In genomic region chr7:117048114-117048853, GRCh38 we compare ENCODE assay signal across 17 cellular contexts.
DNase-seq lines count a peak whose midpoint lies in the region; ATAC-seq and TF ChIP-seq lines count a peak whose summit lies in the region.
"Had no signal": no experiment of that assay in that cellular context is flagged by ENCODE, and none has a peak within 500 bp of the region (broad histone marks: within the 10 kb centered on the region; RNA-seq: fewer than 3 reads in every experiment).

No MANE protein-coding gene starts in this region.

- H3K27me3 Mint-ChIP-seq in activated T-cell treated with anti-CD3 and anti-CD28 coated beads, Interleukin-2, amount 50 U/mL, for 4 hours (ENCODE audit: low read depth), result no peaks in the 10 kb centered on the region
- peaks cover 0 to 34% (median 0%) of the 10 kb centered on the region in 5 donors for H3K27me3 Mint-ChIP-seq in naive thymus-derived CD4-positive, alpha-beta T cell

- peak overlapping the region; percentile 19 for H3K4me3 Mint-ChIP-seq in activated T-cell treated with anti-CD3 and anti-CD28 coated beads, Interleukin-2, amount 50 U/mL, for 4 hours
- H3K4me3 Mint-ChIP-seq in naive thymus-derived CD4-positive, alpha-beta T cell, result peak overlapping the region; percentile 54 to 86 (median 70)

- no peaks in the 10 kb centered on the region for H3K27me3 ChIP-seq in naive thymus-derived CD4-positive, alpha-beta T cell (ENCODE audit: control insufficient read depth in 2 of 2, insufficient read depth in 2 of 2, low read length in 2 of 2)
- no peaks in the 10 kb centered on the region for H3K27me3 ChIP-seq in heart right ventricle
- H3K27me3 ChIP-seq: upper lobe of right lung had no signal

- no peak overlapping the region for H3K27ac ChIP-seq in HEK293 (ENCODE audit: extremely low read depth, low read depth, low read length)
- peak overlapping the region; percentile 85 for H3K27ac ChIP-seq in VCaP
- H3K27ac ChIP-seq in naive thymus-derived CD4-positive, alpha-beta T cell (ENCODE audit: low read depth, low read length), result no peak overlapping the region
- H3K27ac ChIP-seq in heart right ventricle, result no peak overlapping the region
- H3K27ac ChIP-seq: KMS-11, upper lobe of right lung had no signal

- peaks cover 21% of the 10 kb centered on the region for H3K4me1 Mint-ChIP-seq in activated T-cell treated with anti-CD3 and anti-CD28 coated beads, Interleukin-2, amount 50 U/mL, for 4 hours (ENCODE audit: low read depth)
- H3K4me1 Mint-ChIP-seq in naive thymus-derived CD4-positive, alpha-beta T cell, result peaks cover 14 to 34% (median 26%) of the 10 kb centered on the region in 7 donors

- H3K9me3 ChIP-seq in HEK293 (ENCODE audit: control insufficient read depth, insufficient read depth, low read depth, low read length) (no peaks in the 10 kb centered on the region), heart right ventricle (no peaks in the 10 kb centered on the region)
- no peaks in the 10 kb centered on the region for H3K9me3 ChIP-seq in naive thymus-derived CD4-positive, alpha-beta T cell (ENCODE audit: control insufficient read depth in 2 of 3, low read length in 3 of 3)
- H3K9me3 ChIP-seq: Caco-2, upper lobe of right lung had no signal

- DNase-seq in activated T-cell treated with anti-CD3 and anti-CD28 coated beads, Interleukin-2, amount 50 U/mL, for 4 hours, result no peak
- DNase-seq in activated T-cell treated with anti-CD3 and anti-CD28 coated beads, Interleukin-2, amount 50 U/mL, for 48 hours, result no peak
- peak in 6 of 9 donors; percentile 9 to 37 (median 18) for DNase-seq in naive thymus-derived CD4-positive, alpha-beta T cell
- DNase-seq in NCI-H524 treated with DMSO at 0.1 percent for 48 hours (lab: John Stamatoyannopoulos, UW) (no peak), heart right ventricle (no peak)
- DNase-seq: activated CD4-positive, alpha-beta T cell treated with anti-CD3 and anti-CD28 coated beads for 4 hours; activated gamma-delta T cell; Caco-2; mesendoderm; NCI-H524; stimulated activated CD4-positive, alpha-beta T cell treated with anti-CD3 and anti-CD28 coated beads, Interleukin-4, amount 100 ng/mL, for 24 hours; upper lobe of right lung had no signal

- no peaks in the 10 kb centered on the region for H3K36me3 Mint-ChIP-seq in activated T-cell treated with anti-CD3 and anti-CD28 coated beads, Interleukin-2, amount 50 U/mL, for 4 hours (ENCODE audit: insufficient read depth)
- peaks cover 0 to 4% (median 0%) of the 10 kb centered on the region in 5 donors for H3K36me3 Mint-ChIP-seq in naive thymus-derived CD4-positive, alpha-beta T cell

- peak in 1 of 2 donors; percentile 34 for ATAC-seq in activated T-cell treated with anti-CD3 and anti-CD28 coated beads, Interleukin-2, amount 50 U/mL, for 4 hours
- ATAC-seq in naive thymus-derived CD4-positive, alpha-beta T cell, result peak; percentile 51
- no peak for ATAC-seq in HG02623 (IDR thresholded peaks at IDR 0.05; ENCODE audit: unreplicated experiment)
- ATAC-seq in heart right ventricle, result no peak
- ATAC-seq: Panc1, upper lobe of right lung had no signal

- H3K36me3 ChIP-seq in HEK293 (ENCODE audit: control insufficient read depth in 2 of 2, insufficient read depth in 1 of 2, low read length in 2 of 2) (no peaks in the 10 kb centered on the region), heart right ventricle (no peaks in the 10 kb centered on the region)
- no peaks in the 10 kb centered on the region for H3K36me3 ChIP-seq in naive thymus-derived CD4-positive, alpha-beta T cell (ENCODE audit: control insufficient read depth in 2 of 3, insufficient read depth in 3 of 3, low read length in 3 of 3)
- H3K36me3 ChIP-seq: upper lobe of right lung had no signal

- intact Hi-C loops in naive thymus-derived CD4-positive, alpha-beta T cell (cut with micrococcal nuclease), result loop anchor here in 1 of 2 donors (2.0 to 5.0 kb wide), 2 partner anchors 33 to 39 kb away; no protein-coding TSS in a partner anchor
- intact Hi-C loops in heart right ventricle (cut with DNase I), result no loop called here

- H3K27ac Mint-ChIP-seq in naive thymus-derived CD4-positive, alpha-beta T cell, result peak overlapping the region in 8 of 9 donors; percentile 0 to 79 (median 43)

- H3K4me3 ChIP-seq in HEK293 (ENCODE audit: low read depth, low read length) (no peak overlapping the region), heart right ventricle (no peak overlapping the region)
- H3K4me3 ChIP-seq in naive thymus-derived CD4-positive, alpha-beta T cell (ENCODE audit: low read length), result no peak overlapping the region
- H3K4me3 ChIP-seq: upper lobe of right lung had no signal

- no peak for TF ChIP-seq CTCF in HEK293 (tag by site-specific recombination; IDR thresholded peaks at IDR 0.05)
- TF ChIP-seq CTCF in VCaP (conservative IDR thresholded peaks at IDR 0.05), result no peak
- no peak for TF ChIP-seq CTCF in heart right ventricle (IDR thresholded peaks at IDR 0.05)

- CTCF ChIA-PET in HEK293 (lab: Yijun Ruan, JAX), result no interaction called here
- CTCF ChIA-PET in naive thymus-derived CD4-positive, alpha-beta T cell (lab: Charles Lee), result interaction anchor here (1.0 kb wide), 1 partner anchor 118 kb away, joined by 3 read pairs; no protein-coding TSS in a partner anchor

- WGBS in heart right ventricle, 2 donors, result 82 to 90% methylated on average over 5 of the region's 5 CpGs

- POLR2A ChIA-PET in HEK293 (lab: Yijun Ruan, JAX), result no interaction called here
- POLR2A ChIA-PET in naive thymus-derived CD4-positive, alpha-beta T cell (lab: Charles Lee), result no interaction called here

- peaks cover 6% of the 10 kb centered on the region; the same call in 1 of the 2 replicates for H3K4me1 ChIP-seq in HEK293 (ENCODE audit: control insufficient read depth, insufficient read depth, low read length)
- H3K4me1 ChIP-seq in naive thymus-derived CD4-positive, alpha-beta T cell (ENCODE audit: control insufficient read depth in 2 of 2, insufficient read depth in 2 of 2, low read length in 2 of 2), result peaks cover 0 to 12% of the 10 kb centered on the region in 2 donors
- peaks cover 7 to 65% (median 35%) of the 10 kb centered on the region in 9 donors for H3K4me1 ChIP-seq in heart right ventricle
- H3K4me1 ChIP-seq: Caco-2 had no signal

- H3K9me3 Mint-ChIP-seq in activated T-cell treated with anti-CD3 and anti-CD28 coated beads, Interleukin-2, amount 50 U/mL, for 4 hours, result peaks cover 4% of the 10 kb centered on the region
- H3K9me3 Mint-ChIP-seq in naive thymus-derived CD4-positive, alpha-beta T cell, result peaks cover 0 to 5% (median 0%) of the 10 kb centered on the region in 11 donors

TF ChIP-seq in HEK293, 187 proteins besides CTCF, POLR2A, EP300 and RAD21:
- TF ChIP-seq PRDM1 (tag by site-specific recombination; IDR thresholded peaks at IDR 0.05), result 0 out of 2 replicates have a peak, but pooled peaks have one; percentile 8
- TF ChIP-seq ZNF266 (tag by site-specific recombination; IDR thresholded peaks at IDR 0.05; ENCODE audit: low read depth), result no peak
- no peak for TF ChIP-seq KLF8 (tag by site-specific recombination; IDR thresholded peaks at IDR 0.05)
- TF ChIP-seq ZBTB8A (tag by site-specific recombination; IDR thresholded peaks at IDR 0.05), result no peak

Comparison
In these comparisons a context has a peak if more than half of its experiments do, and no peak if none do; other contexts are left out.
1. DNase-seq: peak in naive thymus-derived CD4-positive, alpha-beta T cell (6 of 9); none in activated T-cell treated with anti-CD3 and anti-CD28 coated beads, Interleukin-2, amount 50 U/mL, for 4 hours (single experiment), activated T-cell treated with anti-CD3 and anti-CD28 coated beads, Interleukin-2, amount 50 U/mL, for 48 hours (0 of 2), NCI-H524 treated with DMSO at 0.1 percent for 48 hours (single experiment) and heart right ventricle (0 of 2).